In genomic region chr3:10142707-10143560, GRCh38 we compare ENCODE assay signal across 1 cellular context.
TF ChIP-seq lines count a peak whose summit lies in the region.

No MANE protein-coding gene starts in this region.

TF ChIP-seq in K562, 482 proteins besides CTCF, POLR2A, EP300 and RAD21 (continued from another document and continues in another):
- 0 out of 2 replicates have a peak, but pooled peaks have one; percentile 30 for TF ChIP-seq NR1H2 (CRISPR knock-in tag; IDR thresholded peaks at IDR 0.05)
- TF ChIP-seq HINFP (tag; conservative IDR thresholded peaks at IDR 0.05; ENCODE audit: low read depth) = no peak
- TF ChIP-seq ZFP1 (CRISPR knock-in tag; IDR thresholded peaks at IDR 0.05) = no peak
- peak; percentile 65; the same call in 1 of the 2 replicates for TF ChIP-seq RHOXF2B (CRISPR knock-in tag; conservative IDR thresholded peaks at IDR 0.05)
- no peak for TF ChIP-seq RBM14 (IDR thresholded peaks at IDR 0.05; ENCODE audit: borderline replicate concordance, insufficient read depth, low read depth, low read length)
- TF ChIP-seq HBP1 (CRISPR knock-in tag; IDR thresholded peaks at IDR 0.05) = no peak
- peak; percentile 15 for TF ChIP-seq ZFP36 (IDR thresholded peaks at IDR 0.05; ENCODE audit: low read depth, low read length, partially characterized antibody)
- peak; percentile 61; the same call in 1 of the 2 replicates for TF ChIP-seq ELF2 (CRISPR knock-in tag; IDR thresholded peaks at IDR 0.05)
- no peak for TF ChIP-seq NR3C1 (CRISPR knock-in tag; IDR thresholded peaks at IDR 0.05)
- TF ChIP-seq PHF20 (IDR thresholded peaks at IDR 0.05; ENCODE audit: partially characterized antibody) = no peak
- TF ChIP-seq TARDBP (IDR thresholded peaks at IDR 0.05) = no peak
- no peak for TF ChIP-seq SREBF1 (IDR thresholded peaks at IDR 0.05; ENCODE audit: borderline replicate concordance, low read depth, low read length)
- peak; percentile 76 for TF ChIP-seq CXXC5 (CRISPR knock-in tag; IDR thresholded peaks at IDR 0.05)
- peak; percentile 30 for TF ChIP-seq ZNF280A (IDR thresholded peaks at IDR 0.05; ENCODE audit: low read depth, partially characterized antibody)
- no peak for TF ChIP-seq NR2C2 (CRISPR knock-in tag; IDR thresholded peaks at IDR 0.05)
- TF ChIP-seq NR2C2 (tag; IDR thresholded peaks at IDR 0.05) = peak; percentile 36; the same call in 1 of the 2 replicates
- peak; percentile 52 to 78; a peak in 2 of 4 replicates for TF ChIP-seq ARNT (IDR thresholded peaks at IDR 0.05)
- peak; percentile 64 for TF ChIP-seq ARID1B (IDR thresholded peaks at IDR 0.05)
- TF ChIP-seq ZC3H4 (CRISPR knock-in tag; IDR thresholded peaks at IDR 0.05; ENCODE audit: borderline replicate concordance) = 0 out of 2 replicates have a peak, but pooled peaks have one; percentile 63
- TF ChIP-seq LCOR (CRISPR knock-in tag; IDR thresholded peaks at IDR 0.05) = no peak
- TF ChIP-seq FUS (optimal IDR thresholded peaks at IDR 0.05; ENCODE audit: low read depth, low read length) = no peak
- no peak for TF ChIP-seq ZNF695 (CRISPR knock-in tag; IDR thresholded peaks at IDR 0.05)
- TF ChIP-seq CREBBP (IDR thresholded peaks at IDR 0.05; ENCODE audit: low read depth, low read length) = no peak
- TF ChIP-seq ZEB2 (IDR thresholded peaks at IDR 0.05) = 0 out of 2 replicates have a peak, but pooled peaks have one; percentile 55
- TF ChIP-seq ZHX1 (conservative IDR thresholded peaks at IDR 0.05; ENCODE audit: low read length) = no peak
- TF ChIP-seq SRF (CRISPR knock-in tag; IDR thresholded peaks at IDR 0.05) = no peak
- no peak for TF ChIP-seq ETS2 (tag; IDR thresholded peaks at IDR 0.05; ENCODE audit: borderline replicate concordance, poor library complexity, severe bottlenecking)
- peak; percentile 58; the same call in 1 of the 2 replicates for TF ChIP-seq ZSCAN32 (CRISPR knock-in tag; IDR thresholded peaks at IDR 0.05)
- TF ChIP-seq MCM7 (IDR thresholded peaks at IDR 0.05) = no peak
- peak; percentile 85; the same call in 1 of the 2 replicates for TF ChIP-seq SMARCA5 (IDR thresholded peaks at IDR 0.05)
- TF ChIP-seq RBM34 (IDR thresholded peaks at IDR 0.05; ENCODE audit: borderline replicate concordance, insufficient read depth, low read length) = no peak
- TF ChIP-seq ZBTB1 (CRISPR knock-in tag; IDR thresholded peaks at IDR 0.05; ENCODE audit: borderline replicate concordance, low read depth) = 0 out of 2 replicates have a peak, but pooled peaks have one; percentile 46
- TF ChIP-seq ZNF232 (CRISPR knock-in tag; IDR thresholded peaks at IDR 0.05) = no peak
- TF ChIP-seq RNF2 (IDR thresholded peaks at IDR 0.05) = no peak; the same call in 1 of the 2 replicates
- peak; percentile 52 for TF ChIP-seq FOXP1 (CRISPR knock-in tag; IDR thresholded peaks at IDR 0.05)
- TF ChIP-seq PYGO2 (tag; IDR thresholded peaks at IDR 0.05) = no peak
- 0 out of 2 replicates have a peak, but pooled peaks have one; percentile 20 for TF ChIP-seq PKNOX1 (IDR thresholded peaks at IDR 0.05)
- no peak for TF ChIP-seq KLF16 (IDR thresholded peaks at IDR 0.05)
- TF ChIP-seq NFRKB (IDR thresholded peaks at IDR 0.05; ENCODE audit: low read depth) = peak; percentile 79; the same call in 1 of the 2 replicates
- TF ChIP-seq POLR2H (tag; IDR thresholded peaks at IDR 0.05; ENCODE audit: low read depth) = peak; percentile 80
- peak; percentile 31; the same call in 1 of the 2 replicates for TF ChIP-seq ZNF668 (CRISPR knock-in tag; IDR thresholded peaks at IDR 0.05)
- no peak for TF ChIP-seq HMGN3 (IDR thresholded peaks at IDR 0.05; ENCODE audit: borderline replicate concordance, extremely low read depth, insufficient read length, low read depth, low read length)
- no peak for TF ChIP-seq CHAMP1 (IDR thresholded peaks at IDR 0.05)
- peak; percentile 14 for TF ChIP-seq NFIC (IDR thresholded peaks at IDR 0.05)
- no peak for TF ChIP-seq ELF4 (CRISPR knock-in tag; IDR thresholded peaks at IDR 0.05)
- TF ChIP-seq ZFX (CRISPR knock-in tag; IDR thresholded peaks at IDR 0.05) = no peak; the same call in 1 of the 2 replicates
- TF ChIP-seq HLTF (IDR thresholded peaks at IDR 0.05) = peak; percentile 84; the same call in 1 of the 2 replicates
- TF ChIP-seq KAT8 (IDR thresholded peaks at IDR 0.05; ENCODE audit: low read depth) = no peak
- TF ChIP-seq NR2C1 (IDR thresholded peaks at IDR 0.05) = no peak; the same call in 1 of the 2 replicates
- peak; percentile 81 for TF ChIP-seq NR2C1 (tag; IDR thresholded peaks at IDR 0.05)
- TF ChIP-seq FOS (IDR thresholded peaks at IDR 0.05; ENCODE audit: extremely low read depth, insufficient read length) = no peak
- no peak for TF ChIP-seq CHD2 (IDR thresholded peaks at IDR 0.05; ENCODE audit: low read depth, low read length)
- TF ChIP-seq POLR2B (IDR thresholded peaks at IDR 0.05; ENCODE audit: low read depth, partially characterized antibody) = no peak
- TF ChIP-seq NBN (IDR thresholded peaks at IDR 0.05; ENCODE audit: low read depth) = peak; percentile 73; the same call in 1 of the 2 replicates
- no peak for TF ChIP-seq TCF15 (CRISPR knock-in tag; IDR thresholded peaks at IDR 0.05)
- TF ChIP-seq SMAD4 (CRISPR knock-in tag; conservative IDR thresholded peaks at IDR 0.05) = peak; percentile 74
- 0 out of 4 replicates have a peak, but pooled peaks of 1 of the 2 experiments have one; percentile 49 for TF ChIP-seq MLLT1 (IDR thresholded peaks at IDR 0.05)
- no peak for TF ChIP-seq KDM4B (IDR thresholded peaks at IDR 0.05; ENCODE audit: borderline replicate concordance in 2 of 2, low read depth in 1 of 2)
- no peak for TF ChIP-seq VEZF1 (CRISPR knock-in tag; IDR thresholded peaks at IDR 0.05)
